ENCODE assay signal across 12 cellular contexts in genomic region chr9:92974161-92974661, GRCh38. TPM values are rescaled to one million over a fixed set of nuclear protein-coding genes. Genes with fewer than 3 reads are reported as not detected.
DNase-seq lines count a peak whose midpoint lies in the region; ATAC-seq and TF ChIP-seq lines count a peak whose summit lies in the region.
"Had no signal": no experiment of that assay in that cellular context is flagged by ENCODE, and none has a peak within 500 bp of the region (broad histone marks: within the 10 kb centered on the region; RNA-seq: fewer than 3 reads in every experiment).

No MANE protein-coding gene starts in this region.

- intact Hi-C loops in Calu3 (cut with micrococcal nuclease; ENCODE audit: unreplicated experiment), result no loop called here

- BruUV-seq in Calu3 (replicated peaks; lab: Mats Ljungman, UMichigan), result no TSS peak

- H3K27me3 ChIP-seq in RWPE2 (ENCODE audit: insufficient read depth, poor library complexity, severe bottlenecking), result no peaks in the 10 kb centered on the region
- no peaks in the 10 kb centered on the region for H3K27me3 ChIP-seq in hepatocyte

- no peak overlapping the region for H2AFZ ChIP-seq in hepatocyte

- H3K4me3 ChIP-seq in RWPE2 (ENCODE audit: severe bottlenecking) (no peak overlapping the region), hepatocyte (no peak overlapping the region)

- peaks cover 9% of the 10 kb centered on the region for H3K36me3 Mint-ChIP-seq in Calu3 (ENCODE audit: insufficient read depth, unreplicated experiment)
- no peaks in the 10 kb centered on the region for H3K36me3 Mint-ChIP-seq in osteocyte (ENCODE audit: unreplicated experiment)

- H4K20me1 ChIP-seq in hepatocyte (ENCODE audit: insufficient read depth, poor library complexity, severe bottlenecking), result no peaks in the 10 kb centered on the region

- CTCF ChIA-PET in Calu3 (lab: Charles Lee), result interaction anchor here (0.5 to 2.0 kb wide), 4 partner anchors 11 to 1021 kb away, joined by 4 to 11 read pairs (median 7); no protein-coding TSS in a partner anchor

- H3K4me1 Mint-ChIP-seq in Calu3 (ENCODE audit: low read depth, unreplicated experiment) (peaks cover 37% of the 10 kb centered on the region), osteocyte (ENCODE audit: unreplicated experiment) (no peaks in the 10 kb centered on the region)

- H3K4me1 ChIP-seq in RWPE2 (ENCODE audit: insufficient read depth, poor library complexity, severe bottlenecking) (no peaks in the 10 kb centered on the region), hepatocyte (ENCODE audit: insufficient read depth) (peaks cover 13% of the 10 kb centered on the region)

- TF ChIP-seq CTCF in Calu3 (IDR thresholded peaks at IDR 0.05; ENCODE audit: unreplicated experiment) (no peak), RWPE2 (IDR thresholded peaks at IDR 0.05; ENCODE audit: poor library complexity, severe bottlenecking) (no peak), hepatocyte (IDR thresholded peaks at IDR 0.05; ENCODE audit: poor library complexity) (no peak), osteocyte (IDR thresholded peaks at IDR 0.05) (no peak)

- H3K36me3 ChIP-seq in RWPE2 (ENCODE audit: low read depth) (no peaks in the 10 kb centered on the region), hepatocyte (replicated peaks; ENCODE audit: insufficient read depth, low read depth) (no peaks in the 10 kb centered on the region)

- WGBS in hepatocyte (ENCODE audit: low lambda C conversion rate, missing lambda C conversion rate), result 26% methylated on average over 10 of the region's 10 CpGs

- peak; percentile 53 for ATAC-seq in RWPE2 (ENCODE audit: low read depth)
- no peak for ATAC-seq in HG02623 (IDR thresholded peaks at IDR 0.05; ENCODE audit: unreplicated experiment)

- peak overlapping the region; percentile 65 for H3K4me2 ChIP-seq in hepatocyte

- no peaks in the 10 kb centered on the region for H3K9me3 ChIP-seq in RWPE2 (ENCODE audit: severe bottlenecking)
- H3K9me3 ChIP-seq in hepatocyte (ENCODE audit: low read depth), result no peaks in the 10 kb centered on the region

- H3K27ac ChIP-seq in RWPE2 (ENCODE audit: poor library complexity, severe bottlenecking) (no peak overlapping the region), hepatocyte (peak overlapping the region; percentile 92)
- H3K27ac ChIP-seq: C4-2B had no signal

- H3K27ac Mint-ChIP-seq in Calu3 (ENCODE audit: unreplicated experiment) (peak overlapping the region; percentile 92), osteocyte (ENCODE audit: unreplicated experiment) (no peak overlapping the region)

- DNase-seq in Calu3, result peak; percentile 86
- no peak for DNase-seq in RWPE2 (ENCODE audit: low spot score)
- DNase-seq in hepatocyte (ENCODE audit: low spot score), result peak; percentile 65
- peak; percentile 77 for DNase-seq in osteocyte (ENCODE audit: extremely low spot score, unreplicated experiment)
- DNase-seq in GM19238 (ENCODE audit: insufficient read length, low spot score), result no peak
- no peak for DNase-seq in anterior cingulate cortex (lab: John Stamatoyannopoulos, UW)
- DNase-seq: left cardiac atrium; stimulated activated naive CD4-positive, alpha-beta T cell treated with Interleukin-2 at 50 U/mL for 16 hours; T-helper 1 cell had no signal

- H3K4me3 Mint-ChIP-seq in Calu3 (ENCODE audit: low read depth, unreplicated experiment) (peak overlapping the region; percentile 68), osteocyte (ENCODE audit: unreplicated experiment) (no peak overlapping the region)

- no peaks in the 10 kb centered on the region for H3K79me2 ChIP-seq in hepatocyte

- H3K9me2 ChIP-seq in hepatocyte (replicated peaks; ENCODE audit: insufficient read depth), result no peaks in the 10 kb centered on the region

- H3K27me3 Mint-ChIP-seq in Calu3 (ENCODE audit: unreplicated experiment) (no peaks in the 10 kb centered on the region), osteocyte (ENCODE audit: unreplicated experiment) (peaks cover 2% of the 10 kb centered on the region)

- no peaks in the 10 kb centered on the region for H3K9me3 Mint-ChIP-seq in Calu3 (ENCODE audit: low read depth, unreplicated experiment)
- H3K9me3 Mint-ChIP-seq in osteocyte (ENCODE audit: unreplicated experiment), result no peaks in the 10 kb centered on the region

RNA-seq across cellular contexts. Expression of gene FGD3, which starts 26.9 kb away (rescaled TPM):
- total RNA-seq in Calu3 (2022), result 3.1 and 4.5 TPM in 2 replicates
- total RNA-seq in hepatocyte, result 5.8 and 6.3 TPM in 2 replicates
- 4.1 and 6.5 TPM in 2 replicates for polyA plus RNA-seq in hepatocyte
- total RNA-seq in osteocyte, result not detected in 2 replicates
- total RNA-seq: pulmonary artery endothelial cell had no signal

Comparison
In these comparisons a context has a peak if more than half of its experiments do, and no peak if none do; other contexts are left out.
1. DNase-seq: peak in Calu3 (single experiment), hepatocyte (single experiment) and osteocyte (single experiment); none in RWPE2 (single experiment), GM19238 (single experiment) and anterior cingulate cortex (0 of 58).